In genomic region chr14:49957089-49957852, GRCh38 we compare ENCODE assay signal across 1 cellular context.
TF ChIP-seq lines count a peak whose summit lies in the region.

No MANE protein-coding gene starts in this region.

TF ChIP-seq in H1, 55 proteins besides CTCF, POLR2A, EP300 and RAD21 (continued from another document):
- TF ChIP-seq KDM5A (IDR thresholded peaks at IDR 0.05; ENCODE audit: low read length): no peak
- TF ChIP-seq SIRT6 (IDR thresholded peaks at IDR 0.05; ENCODE audit: low read length): no peak
- no peak for TF ChIP-seq EZH2 (IDR thresholded peaks at IDR 0.05; ENCODE audit: low read depth, low read length, severe bottlenecking)
- TF ChIP-seq TAF7 (optimal IDR thresholded peaks at IDR 0.05; ENCODE audit: borderline replicate concordance, low read depth, low read length): no peak
- TF ChIP-seq HDAC2 (IDR thresholded peaks at IDR 0.05; ENCODE audit: borderline replicate concordance in 1 of 2, low read depth in 2 of 2, low read length in 2 of 2): no peak
- TF ChIP-seq EGR1 (IDR thresholded peaks at IDR 0.05; ENCODE audit: borderline replicate concordance, low read depth, low read length): no peak
- TF ChIP-seq JUND (IDR thresholded peaks at IDR 0.05; ENCODE audit: low read length): no peak
- TF ChIP-seq ATF3 (IDR thresholded peaks at IDR 0.05; ENCODE audit: insufficient read depth, low read depth, low read length): no peak
- no peak for TF ChIP-seq YY1 (IDR thresholded peaks at IDR 0.05; ENCODE audit: low read depth, low read length)
